In genomic region chr17:7238418-7239090, GRCh38 we compare ENCODE assay signal across 1 cellular context.
TF ChIP-seq lines count a peak whose summit lies in the region.

No MANE protein-coding gene starts in this region.

TF ChIP-seq in HCT116, 20 proteins besides CTCF, POLR2A, EP300 and RAD21:
- TF ChIP-seq YY1 (IDR thresholded peaks at IDR 0.05; ENCODE audit: extremely low read depth, insufficient replicate concordance, low read depth, low read length) (no peak), ATF3 (IDR thresholded peaks at IDR 0.05) (no peak), ELF1 (IDR thresholded peaks at IDR 0.05; ENCODE audit: borderline replicate concordance, low read depth) (no peak), ZFX (IDR thresholded peaks at IDR 0.05) (peak; percentile 24; the same call in 1 of the 2 replicates), EGR1 (IDR thresholded peaks at IDR 0.05; ENCODE audit: low read depth) (no peak), EZH2 (IDR thresholded peaks at IDR 0.05) (no peak), CBX3 (IDR thresholded peaks at IDR 0.05; ENCODE audit: low read depth) (no peak), ZBTB33 (IDR thresholded peaks at IDR 0.05; ENCODE audit: extremely low read depth, insufficient replicate concordance, low read length) (no peak), REST (IDR thresholded peaks at IDR 0.05; ENCODE audit: low read depth) (no peak), POLR2AphosphoS5 (IDR thresholded peaks at IDR 0.05; ENCODE audit: low read depth, low read length) (peak; percentile 27; the same call in 1 of the 2 replicates)
TF ChIP-seq in HCT116: peak in this region for 2.
